ENCODE assay signal across 16 cellular contexts in the genomic region with DNA sequence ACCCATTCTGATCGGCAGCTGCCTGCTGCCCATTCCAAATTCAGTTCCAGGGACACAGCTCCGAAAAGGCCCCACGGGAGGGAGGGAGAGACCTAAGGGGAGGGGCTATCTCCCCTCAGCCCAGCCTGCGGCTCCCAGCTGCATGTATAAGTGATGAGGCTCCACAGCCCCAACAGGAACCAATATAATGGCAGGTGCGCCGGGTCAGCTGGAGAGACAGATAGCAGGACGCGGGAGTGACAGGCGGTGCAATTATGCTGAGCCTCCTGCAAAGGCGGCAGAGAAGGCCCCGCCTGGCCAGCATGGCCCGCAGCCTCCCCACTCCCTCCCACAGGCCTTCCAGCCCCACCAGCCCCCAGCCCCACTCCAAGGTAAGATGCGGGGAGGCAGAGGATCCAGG. TPM values are rescaled to one million over a fixed set of nuclear protein-coding genes. Genes with fewer than 3 reads are reported as not detected.
"Had no signal": no experiment of that assay in that cellular context is flagged by ENCODE, and none has a peak within 500 bp of the region (broad histone marks: within the 10 kb centered on the region; RNA-seq: fewer than 3 reads in every experiment).

No MANE protein-coding gene starts in this region.

- ATAC-seq: activated naive CD8-positive, alpha-beta T cell treated with anti-CD3 and anti-CD28 coated beads, Interleukin-2, amount 50 U/mL, for 24 hours; mucosa of descending colon; natural killer cell; stimulated activated naive B cell treated with anti-CD40 and anti-IgM and Interleukin-4, amounts not matched to agents 10 μg/mL and 1 μg/mL and 100 μg/mL, for 72 hours had no signal

- DNase-seq: activated CD4-positive, alpha-beta T cell treated with anti-CD3 and anti-CD28 coated beads, Interleukin-2, amount 10 ng/mL, durations not matched to agents 7 days and 5 days; activated CD4-positive, CD25-positive, alpha-beta regulatory T cell; activated CD8-positive, alpha-beta memory T cell treated with anti-CD3 and anti-CD28 coated beads for 24 hours; activated naive CD4-positive, alpha-beta T cell treated with Interleukin-2 at 50 U/mL for 16 hours; activated naive CD8-positive, alpha-beta T cell treated with anti-CD3 and anti-CD28 coated beads, Interleukin-2, amount 50 U/mL, for 24 hours; esophagus squamous epithelium; foreskin fibroblast; mucosa of descending colon; natural killer cell; nucleus accumbens; sigmoid colon; stimulated activated CD4-positive, alpha-beta T cell treated with anti-CD3 and anti-CD28 coated beads, Interleukin-2, amount 100 ng/mL, for 24 hours; stimulated activated naive B cell treated with anti-CD40 and anti-IgM and Interleukin-4, amounts not matched to agents 10 μg/mL and 1 μg/mL and 100 μg/mL, for 72 hours; substantia nigra; transverse colon had no signal

- H3K4me3 ChIP-seq: esophagus squamous epithelium, mucosa of descending colon, sigmoid colon, transverse colon had no signal

- H3K27me3 ChIP-seq: sigmoid colon had no signal

- H3K36me3 ChIP-seq: esophagus squamous epithelium, sigmoid colon, transverse colon had no signal

- H3K9me3 ChIP-seq: esophagus squamous epithelium, mucosa of descending colon, sigmoid colon, transverse colon had no signal

RNA-seq across cellular contexts. Expression of a gene that starts 8.1 kb away (rescaled TPM):
- total RNA-seq: astrocyte, natural killer cell had no signal
